Comparison of ENCODE assay signal across 9 cellular contexts in genomic region chr10:16950686-16951681, GRCh38.
DNase-seq lines count a peak whose midpoint lies in the region; ATAC-seq and FAIRE-seq lines count a peak whose summit lies in the region.
"Had no signal": no experiment of that assay in that cellular context is flagged by ENCODE, and none has a peak within 500 bp of the region (broad histone marks: within the 10 kb centered on the region; RNA-seq: fewer than 3 reads in every experiment).

No MANE protein-coding gene starts in this region.

- DNase-seq in activated naive CD4-positive, alpha-beta T cell treated with anti-CD3 and anti-CD28 coated beads, Interleukin-2, amount 50 U/mL, for 16 hours: peak; percentile 25
- DNase-seq in activated naive CD4-positive, alpha-beta T cell (lab: John Stamatoyannopoulos, UW): no peak
- peak; percentile 42 for DNase-seq in hepatic stellate cell (ENCODE audit: low spot score)
- peak; percentile 49 for DNase-seq in superior temporal gyrus (ENCODE audit: extremely low spot score)
- no peak for DNase-seq in NCI-H146 treated with DMSO at 0.1 percent for 48 hours (lab: John Stamatoyannopoulos, UW; ENCODE audit: unreplicated experiment)

- ATAC-seq in GM18858 (IDR thresholded peaks at IDR 0.05; ENCODE audit: unreplicated experiment) (no peak), GM18519 (IDR thresholded peaks at IDR 0.05; ENCODE audit: low FRiP score, unreplicated experiment) (no peak)

- peak; percentile 97 for FAIRE-seq in TTC549 (lab: Jason Lieb, UNC)
- FAIRE-seq: endometrium had no signal

Comparison
In these comparisons a context has a peak if more than half of its experiments do, and no peak if none do; other contexts are left out.
1. DNase-seq: peak in activated naive CD4-positive, alpha-beta T cell treated with anti-CD3 and anti-CD28 coated beads, Interleukin-2, amount 50 U/mL, for 16 hours (single experiment), hepatic stellate cell (single experiment) and superior temporal gyrus (single experiment); none in activated naive CD4-positive, alpha-beta T cell (0 of 4) and NCI-H146 treated with DMSO at 0.1 percent for 48 hours (single experiment).